In the genomic region with DNA sequence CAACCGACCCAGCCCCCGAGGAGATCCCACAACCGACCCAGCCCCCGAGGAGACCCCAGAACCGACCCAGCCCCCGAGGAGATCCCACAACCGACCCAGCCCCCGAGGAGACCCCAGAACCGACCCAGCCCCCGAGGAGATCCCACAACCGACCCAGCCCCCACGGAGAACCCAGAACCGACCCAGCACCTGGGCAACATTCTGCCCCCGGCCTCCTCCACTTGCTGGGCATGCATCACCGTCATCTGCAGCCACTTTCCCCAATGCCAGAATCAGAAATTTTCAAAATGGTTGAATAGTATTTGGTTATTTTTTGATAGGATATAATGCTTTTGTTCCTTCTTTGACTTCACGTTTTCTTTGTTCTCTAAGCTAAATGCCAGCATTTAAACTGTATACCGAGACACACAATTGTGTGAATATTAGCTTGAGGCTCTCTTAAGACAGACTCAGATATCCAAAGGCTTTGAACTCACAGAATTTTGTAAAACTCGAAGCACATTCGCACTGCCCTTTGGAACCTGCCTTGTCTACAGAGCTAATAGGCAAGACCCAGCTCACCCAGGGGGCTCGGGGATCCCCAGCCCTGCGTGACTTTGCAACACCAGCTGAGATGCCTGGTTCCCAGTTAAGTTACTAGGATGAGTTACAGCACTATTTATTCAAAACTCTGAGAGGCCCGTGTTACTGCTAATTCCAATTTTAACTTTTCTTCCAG, we compare ENCODE assay signal across 1 cellular context.
TF ChIP-seq lines count a peak whose summit lies in the region.

No MANE protein-coding gene starts in this region.

TF ChIP-seq in GM12878, 131 proteins besides CTCF, POLR2A, EP300 and RAD21:
- no peak for TF ChIP-seq SMARCA5 (IDR thresholded peaks at IDR 0.05)
- no peak for TF ChIP-seq NFYA (IDR thresholded peaks at IDR 0.05; ENCODE audit: borderline replicate concordance, low read depth, low read length)
- no peak for TF ChIP-seq PAX8 (IDR thresholded peaks at IDR 0.05)
- TF ChIP-seq TAF1 (IDR thresholded peaks at IDR 0.05; ENCODE audit: borderline replicate concordance, low read depth, low read length): 0 out of 2 replicates have a peak, but pooled peaks have one; percentile 13
- no peak for TF ChIP-seq NRF1 (conservative IDR thresholded peaks at IDR 0.05; ENCODE audit: low read depth, low read length)
- TF ChIP-seq, protein P1, sequence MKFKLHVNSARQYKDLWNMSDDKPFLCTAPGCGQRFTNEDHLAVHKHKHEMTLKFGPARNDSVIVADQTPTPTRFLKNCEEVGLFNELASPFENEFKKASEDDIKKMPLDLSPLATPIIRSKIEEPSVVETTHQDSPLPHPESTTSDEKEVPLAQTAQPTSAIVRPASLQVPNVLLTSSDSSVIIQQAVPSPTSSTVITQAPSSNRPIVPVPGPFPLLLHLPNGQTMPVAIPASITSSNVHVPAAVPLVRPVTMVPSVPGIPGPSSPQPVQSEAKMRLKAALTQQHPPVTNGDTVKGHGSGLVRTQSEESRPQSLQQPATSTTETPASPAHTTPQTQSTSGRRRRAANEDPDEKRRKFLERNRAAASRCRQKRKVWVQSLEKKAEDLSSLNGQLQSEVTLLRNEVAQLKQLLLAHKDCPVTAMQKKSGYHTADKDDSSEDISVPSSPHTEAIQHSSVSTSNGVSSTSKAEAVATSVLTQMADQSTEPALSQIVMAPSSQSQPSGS (IDR thresholded peaks at IDR 0.05; ENCODE audit: low read length): no peak
- no peak for TF ChIP-seq EED (IDR thresholded peaks at IDR 0.05; ENCODE audit: low read depth)
- no peak for TF ChIP-seq CBX3 (IDR thresholded peaks at IDR 0.05; ENCODE audit: borderline replicate concordance, low read depth)
- TF ChIP-seq, protein P2, sequence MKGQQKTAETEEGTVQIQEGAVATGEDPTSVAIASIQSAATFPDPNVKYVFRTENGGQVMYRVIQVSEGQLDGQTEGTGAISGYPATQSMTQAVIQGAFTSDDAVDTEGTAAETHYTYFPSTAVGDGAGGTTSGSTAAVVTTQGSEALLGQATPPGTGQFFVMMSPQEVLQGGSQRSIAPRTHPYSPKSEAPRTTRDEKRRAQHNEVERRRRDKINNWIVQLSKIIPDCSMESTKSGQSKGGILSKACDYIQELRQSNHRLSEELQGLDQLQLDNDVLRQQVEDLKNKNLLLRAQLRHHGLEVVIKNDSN (IDR thresholded peaks at IDR 0.05; ENCODE audit: borderline replicate concordance, extremely low read length, insufficient read depth, low read depth, low read length): no peak
- no peak for TF ChIP-seq MEF2B (IDR thresholded peaks at IDR 0.05; ENCODE audit: partially characterized antibody, poor library complexity, severe bottlenecking)
- TF ChIP-seq, protein P3, sequence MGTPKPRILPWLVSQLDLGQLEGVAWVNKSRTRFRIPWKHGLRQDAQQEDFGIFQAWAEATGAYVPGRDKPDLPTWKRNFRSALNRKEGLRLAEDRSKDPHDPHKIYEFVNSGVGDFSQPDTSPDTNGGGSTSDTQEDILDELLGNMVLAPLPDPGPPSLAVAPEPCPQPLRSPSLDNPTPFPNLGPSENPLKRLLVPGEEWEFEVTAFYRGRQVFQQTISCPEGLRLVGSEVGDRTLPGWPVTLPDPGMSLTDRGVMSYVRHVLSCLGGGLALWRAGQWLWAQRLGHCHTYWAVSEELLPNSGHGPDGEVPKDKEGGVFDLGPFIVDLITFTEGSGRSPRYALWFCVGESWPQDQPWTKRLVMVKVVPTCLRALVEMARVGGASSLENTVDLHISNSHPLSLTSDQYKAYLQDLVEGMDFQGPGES (IDR thresholded peaks at IDR 0.05): no peak
- TF ChIP-seq ASH2L (IDR thresholded peaks at IDR 0.05; ENCODE audit: borderline replicate concordance, low read depth): no peak
- TF ChIP-seq SIX5 (IDR thresholded peaks at IDR 0.05; ENCODE audit: low read depth, low read length, severe bottlenecking): peak; percentile 10
- no peak for TF ChIP-seq BCL11A (IDR thresholded peaks at IDR 0.05; ENCODE audit: low read depth, low read length)
- TF ChIP-seq, protein P4, sequence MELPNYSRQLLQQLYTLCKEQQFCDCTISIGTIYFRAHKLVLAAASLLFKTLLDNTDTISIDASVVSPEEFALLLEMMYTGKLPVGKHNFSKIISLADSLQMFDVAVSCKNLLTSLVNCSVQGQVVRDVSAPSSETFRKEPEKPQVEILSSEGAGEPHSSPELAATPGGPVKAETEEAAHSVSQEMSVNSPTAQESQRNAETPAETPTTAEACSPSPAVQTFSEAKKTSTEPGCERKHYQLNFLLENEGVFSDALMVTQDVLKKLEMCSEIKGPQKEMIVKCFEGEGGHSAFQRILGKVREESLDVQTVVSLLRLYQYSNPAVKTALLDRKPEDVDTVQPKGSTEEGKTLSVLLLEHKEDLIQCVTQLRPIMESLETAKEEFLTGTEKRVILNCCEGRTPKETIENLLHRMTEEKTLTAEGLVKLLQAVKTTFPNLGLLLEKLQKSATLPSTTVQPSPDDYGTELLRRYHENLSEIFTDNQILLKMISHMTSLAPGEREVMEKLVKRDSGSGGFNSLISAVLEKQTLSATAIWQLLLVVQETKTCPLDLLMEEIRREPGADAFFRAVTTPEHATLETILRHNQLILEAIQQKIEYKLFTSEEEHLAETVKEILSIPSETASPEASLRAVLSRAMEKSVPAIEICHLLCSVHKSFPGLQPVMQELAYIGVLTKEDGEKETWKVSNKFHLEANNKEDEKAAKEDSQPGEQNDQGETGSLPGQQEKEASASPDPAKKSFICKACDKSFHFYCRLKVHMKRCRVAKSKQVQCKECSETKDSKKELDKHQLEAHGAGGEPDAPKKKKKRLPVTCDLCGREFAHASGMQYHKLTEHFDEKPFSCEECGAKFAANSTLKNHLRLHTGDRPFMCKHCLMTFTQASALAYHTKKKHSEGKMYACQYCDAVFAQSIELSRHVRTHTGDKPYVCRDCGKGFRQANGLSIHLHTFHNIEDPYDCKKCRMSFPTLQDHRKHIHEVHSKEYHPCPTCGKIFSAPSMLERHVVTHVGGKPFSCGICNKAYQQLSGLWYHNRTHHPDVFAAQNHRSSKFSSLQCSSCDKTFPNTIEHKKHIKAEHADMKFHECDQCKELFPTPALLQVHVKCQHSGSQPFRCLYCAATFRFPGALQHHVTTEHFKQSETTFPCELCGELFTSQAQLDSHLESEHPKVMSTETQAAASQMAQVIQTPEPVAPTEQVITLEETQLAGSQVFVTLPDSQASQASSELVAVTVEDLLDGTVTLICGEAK (IDR thresholded peaks at IDR 0.05; ENCODE audit: borderline replicate concordance): peak; percentile 16; the same call in 1 of the 2 replicates
- no peak for TF ChIP-seq POLR2AphosphoS2 (IDR thresholded peaks at IDR 0.05; ENCODE audit: low read depth, low read length)
- TF ChIP-seq PML (IDR thresholded peaks at IDR 0.05; ENCODE audit: low read length): no peak
- no peak for TF ChIP-seq YY1 (IDR thresholded peaks at IDR 0.05; ENCODE audit: low read depth, low read length)
- TF ChIP-seq ZNF274 (IDR thresholded peaks at IDR 0.05; ENCODE audit: insufficient read depth, insufficient read length): no peak
- no peak for TF ChIP-seq EZH2 (IDR thresholded peaks at IDR 0.05; ENCODE audit: borderline replicate concordance, control insufficient read depth, low read depth, low read length)
- no peak for TF ChIP-seq STAT1 (conservative IDR thresholded peaks at IDR 0.05)
- no peak for TF ChIP-seq SMC3 (IDR thresholded peaks at IDR 0.05; ENCODE audit: borderline replicate concordance, low read length)
- TF ChIP-seq NFXL1 (IDR thresholded peaks at IDR 0.05; ENCODE audit: borderline replicate concordance): no peak
- TF ChIP-seq, protein P5, sequence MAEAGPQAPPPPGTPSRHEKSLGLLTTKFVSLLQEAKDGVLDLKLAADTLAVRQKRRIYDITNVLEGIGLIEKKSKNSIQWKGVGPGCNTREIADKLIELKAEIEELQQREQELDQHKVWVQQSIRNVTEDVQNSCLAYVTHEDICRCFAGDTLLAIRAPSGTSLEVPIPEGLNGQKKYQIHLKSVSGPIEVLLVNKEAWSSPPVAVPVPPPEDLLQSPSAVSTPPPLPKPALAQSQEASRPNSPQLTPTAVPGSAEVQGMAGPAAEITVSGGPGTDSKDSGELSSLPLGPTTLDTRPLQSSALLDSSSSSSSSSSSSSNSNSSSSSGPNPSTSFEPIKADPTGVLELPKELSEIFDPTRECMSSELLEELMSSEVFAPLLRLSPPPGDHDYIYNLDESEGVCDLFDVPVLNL (IDR thresholded peaks at IDR 0.05; ENCODE audit: low read depth, low read length): no peak
- TF ChIP-seq TARDBP (IDR thresholded peaks at IDR 0.05; ENCODE audit: borderline replicate concordance): no peak
- no peak for TF ChIP-seq LARP7 (IDR thresholded peaks at IDR 0.05)
